ENCODE assay signal across 14 cellular contexts in genomic region chr5:15502208-15502607, GRCh38. TPM values are rescaled to one million over a fixed set of nuclear protein-coding genes. Genes with fewer than 3 reads are reported as not detected.
A peak's percentile ranks its signal among the peaks of the same experiment; 100 is the strongest.
DNase-seq lines count a peak whose midpoint lies in the region; ATAC-seq lines count a peak whose summit lies in the region.
"Had no signal": no experiment of that assay in that cellular context is flagged by ENCODE, and none has a peak within 500 bp of the region (broad histone marks: within the 10 kb centered on the region; RNA-seq: fewer than 3 reads in every experiment).

No MANE protein-coding gene starts in this region.

- peak overlapping the region; percentile 55 for H3K27ac ChIP-seq in ACC112 (ENCODE audit: low read depth, low read length)

- peak overlapping the region; percentile 68 for H2AFZ ChIP-seq in ACC112 (ENCODE audit: low read length, unreplicated experiment)
- H2AFZ ChIP-seq in neuron (ENCODE audit: low read depth, low read length), result no peak overlapping the region

- ATAC-seq in GM21717 (IDR thresholded peaks at IDR 0.05; ENCODE audit: unreplicated experiment), result no peak
- ATAC-seq: activated T-cell treated with anti-CD3 and anti-CD28 coated beads, Interleukin-2, amount 50 U/mL, for 4 hours had no signal

- H3K4me1 ChIP-seq in ACC112 (ENCODE audit: control insufficient read depth, insufficient read depth, low read length, unreplicated experiment) (peaks cover 6% of the 10 kb centered on the region), neuron (ENCODE audit: insufficient read depth, low read length) (peaks cover 18% of the 10 kb centered on the region)

- DNase-seq in MG63, result no peak
- DNase-seq in fibroblast of gingiva (ENCODE audit: low read depth), result peak; percentile 42
- no peak for DNase-seq in iPS-NIHi7 (ENCODE audit: extremely low spot score)
- DNase-seq in NCI-H510A (lab: John Stamatoyannopoulos, UW), result no peak
- no peak for DNase-seq in NCI-H1436 treated with DMSO at 0.1 percent for 48 hours (lab: John Stamatoyannopoulos, UW)
- DNase-seq: activated T-cell treated with anti-CD3 and anti-CD28 coated beads, Interleukin-2, amount 50 U/mL, for 4 hours; CD4-positive, alpha-beta T cell; effector memory CD4-positive, alpha-beta T cell; NCI-H2171; stimulated activated CD4-positive, alpha-beta T cell treated with anti-CD3 and anti-CD28 coated beads, Interleukin-2, amount 100 ng/mL, for 48 hours had no signal

- H3K9me3 ChIP-seq in MG63 (no peaks in the 10 kb centered on the region), neuron (ENCODE audit: low read length) (no peaks in the 10 kb centered on the region)

- peaks cover 52% of the 10 kb centered on the region for H3K79me2 ChIP-seq in ACC112 (ENCODE audit: control insufficient read depth, insufficient read depth, low read length, unreplicated experiment)

- H3K4me3 ChIP-seq in ACC112 (ENCODE audit: low read depth, low read length) (peak overlapping the region; percentile 80), MG63 (peak overlapping the region; percentile 84), neuron (ENCODE audit: low read length) (peak overlapping the region; percentile 80)

- H3K36me3 ChIP-seq in ACC112 (ENCODE audit: insufficient read depth, low read length) (0 out of 2 replicates have a peak, but pooled peaks cover 3% of the 10 kb centered on the region), MG63 (peaks cover 29% of the 10 kb centered on the region), neuron (ENCODE audit: insufficient read depth, low read length) (no peaks in the 10 kb centered on the region)

- H3K27me3 ChIP-seq in ACC112 (ENCODE audit: insufficient read depth, low read length) (no peaks in the 10 kb centered on the region), MG63 (no peaks in the 10 kb centered on the region), neuron (ENCODE audit: insufficient read depth, low read length) (peaks cover 10% of the 10 kb centered on the region)

RNA-seq across cellular contexts. Expression of gene FBXL7, which starts 2.2 kb away (rescaled TPM):
- 9.4 and 17.9 TPM in 2 replicates for total RNA-seq in MG63 (2014; rRNA removed; shearing (Covaris generic); ENCODE audit: low replicate concordance)
- total RNA-seq: activated T-cell treated with anti-CD3 and anti-CD28 coated beads, Interleukin-2, amount 50 U/mL, for 4 hours; CD4-positive, alpha-beta T cell; T-helper 1 cell treated with Interleukin-12 subunit alpha and Interleukin-12 subunit beta and Interleukin-4 antibody, amounts not matched to agents 30 ng/mL and 1 ng/mL, for 36 hours had no signal
